Comparison of ENCODE assay signal across 10 cellular contexts in the genomic region with DNA sequence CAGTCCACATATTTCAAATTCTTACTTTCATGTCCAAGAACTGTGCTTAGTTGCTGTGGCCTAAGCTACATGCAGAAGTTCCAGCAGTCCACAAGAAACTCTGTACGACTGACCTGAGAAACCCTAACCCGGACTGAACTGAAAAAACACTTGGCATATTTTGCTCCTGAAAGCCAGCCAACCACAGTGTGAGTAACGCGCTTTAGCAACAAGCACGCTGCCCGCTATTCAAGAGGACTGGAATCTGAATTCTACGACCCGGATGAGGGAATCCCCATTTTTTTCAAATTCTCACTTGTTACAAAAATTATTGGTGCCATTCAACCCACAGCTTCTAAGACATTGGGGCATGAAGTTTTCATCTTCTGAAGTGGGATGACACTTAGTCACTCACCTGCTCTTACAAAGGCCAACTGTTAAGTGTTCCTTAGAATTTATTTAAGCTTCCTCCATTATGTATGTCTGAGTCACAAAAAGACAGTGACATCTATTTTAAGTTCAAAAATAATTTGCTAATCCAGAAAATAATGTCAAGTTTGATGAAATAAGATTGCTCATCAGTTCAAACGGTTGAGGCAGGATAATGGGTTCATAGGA.
"Had no signal": no experiment of that assay in that cellular context is flagged by ENCODE, and none has a peak within 500 bp of the region (broad histone marks: within the 10 kb centered on the region; RNA-seq: fewer than 3 reads in every experiment).

No MANE protein-coding gene starts in this region.

- H3K27ac Mint-ChIP-seq: activated T-helper 2 cell treated with anti-CD3 and anti-CD28 coated beads, Interferon-gamma antibody, Interleukin-2, Interleukin-4, amounts not matched to agents 10 μg/mL and 5 μg/mL and 100 μg/mL, durations not matched to agents 14 hours and 24 hours and 36 hours; stimulated activated memory B cell treated with anti-CD40 and anti-IgM and Interleukin-4, amounts not matched to agents 10 μg/mL and 1 μg/mL and 100 μg/mL, for 72 hours had no signal

- H3K36me3 ChIP-seq: pancreas, transverse colon had no signal

- H3K4me3 Mint-ChIP-seq: stimulated activated memory B cell treated with anti-CD40 and anti-IgM and Interleukin-4, amounts not matched to agents 10 μg/mL and 1 μg/mL and 100 μg/mL, for 72 hours had no signal

- H3K27me3 Mint-ChIP-seq: stimulated activated memory B cell treated with anti-CD40 and anti-IgM and Interleukin-4, amounts not matched to agents 10 μg/mL and 1 μg/mL and 100 μg/mL, for 72 hours had no signal

- DNase-seq: activated CD4-positive, CD25-positive, alpha-beta regulatory T cell; activated naive CD4-positive, alpha-beta T cell treated with anti-CD3 and anti-CD28 coated beads, Interleukin-2, amount 50 U/mL, for 16 hours; effector CD4-positive, alpha-beta T cell; kidney; pancreas; retina; T-helper 2 cell; transverse colon had no signal

- H3K9me3 ChIP-seq: pancreas had no signal

- H3K4me3 ChIP-seq: pancreas, transverse colon had no signal

- H3K4me1 ChIP-seq: pancreas, transverse colon had no signal

- H3K27ac ChIP-seq: pancreas, transverse colon had no signal

- ATAC-seq: pancreas; stimulated activated memory B cell treated with anti-CD40 and anti-IgM and Interleukin-4, amounts not matched to agents 10 μg/mL and 1 μg/mL and 100 μg/mL, for 72 hours had no signal

- H3K27me3 ChIP-seq: pancreas, transverse colon had no signal
